2 cellular contexts compared by ENCODE assay signal in genomic region chr19:54630784-54631183, GRCh38.
TF ChIP-seq lines count a peak whose summit lies in the region.

No MANE protein-coding gene starts in this region.

TF ChIP-seq in GM12878, 131 proteins besides CTCF, POLR2A, EP300 and RAD21:
- TF ChIP-seq E2F8 (IDR thresholded peaks at IDR 0.05; ENCODE audit: low read depth, partially characterized antibody), result no peak
- 0 out of 2 replicates have a peak, but pooled peaks have one; percentile 27 for TF ChIP-seq PML (IDR thresholded peaks at IDR 0.05; ENCODE audit: low read length)
- TF ChIP-seq POLR2AphosphoS2 (IDR thresholded peaks at IDR 0.05; ENCODE audit: low read depth, low read length), result 0 out of 2 replicates have a peak, but pooled peaks have one; percentile 57
- no peak for TF ChIP-seq HCFC1 (IDR thresholded peaks at IDR 0.05; ENCODE audit: low read length)
- 0 out of 2 replicates have a peak, but pooled peaks have one; percentile 21 for TF ChIP-seq POLR2AphosphoS5 (IDR thresholded peaks at IDR 0.05; ENCODE audit: low read length)

TF ChIP-seq in WTC11, 78 proteins besides CTCF, POLR2A, EP300 and RAD21:
- TF ChIP-seq ELF4 (CRISPR knock-in tag; IDR thresholded peaks at IDR 0.05; ENCODE audit: low read depth), result no peak
- TF ChIP-seq TEAD1 (CRISPR knock-in tag; IDR thresholded peaks at IDR 0.05), result no peak
- TF ChIP-seq, protein P1, sequence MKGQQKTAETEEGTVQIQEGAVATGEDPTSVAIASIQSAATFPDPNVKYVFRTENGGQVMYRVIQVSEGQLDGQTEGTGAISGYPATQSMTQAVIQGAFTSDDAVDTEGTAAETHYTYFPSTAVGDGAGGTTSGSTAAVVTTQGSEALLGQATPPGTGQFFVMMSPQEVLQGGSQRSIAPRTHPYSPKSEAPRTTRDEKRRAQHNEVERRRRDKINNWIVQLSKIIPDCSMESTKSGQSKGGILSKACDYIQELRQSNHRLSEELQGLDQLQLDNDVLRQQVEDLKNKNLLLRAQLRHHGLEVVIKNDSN (CRISPR knock-in tag; IDR thresholded peaks at IDR 0.05), result no peak
- TF ChIP-seq ETV6 (CRISPR knock-in tag; IDR thresholded peaks at IDR 0.05), result no peak
- TF ChIP-seq, protein P2, sequence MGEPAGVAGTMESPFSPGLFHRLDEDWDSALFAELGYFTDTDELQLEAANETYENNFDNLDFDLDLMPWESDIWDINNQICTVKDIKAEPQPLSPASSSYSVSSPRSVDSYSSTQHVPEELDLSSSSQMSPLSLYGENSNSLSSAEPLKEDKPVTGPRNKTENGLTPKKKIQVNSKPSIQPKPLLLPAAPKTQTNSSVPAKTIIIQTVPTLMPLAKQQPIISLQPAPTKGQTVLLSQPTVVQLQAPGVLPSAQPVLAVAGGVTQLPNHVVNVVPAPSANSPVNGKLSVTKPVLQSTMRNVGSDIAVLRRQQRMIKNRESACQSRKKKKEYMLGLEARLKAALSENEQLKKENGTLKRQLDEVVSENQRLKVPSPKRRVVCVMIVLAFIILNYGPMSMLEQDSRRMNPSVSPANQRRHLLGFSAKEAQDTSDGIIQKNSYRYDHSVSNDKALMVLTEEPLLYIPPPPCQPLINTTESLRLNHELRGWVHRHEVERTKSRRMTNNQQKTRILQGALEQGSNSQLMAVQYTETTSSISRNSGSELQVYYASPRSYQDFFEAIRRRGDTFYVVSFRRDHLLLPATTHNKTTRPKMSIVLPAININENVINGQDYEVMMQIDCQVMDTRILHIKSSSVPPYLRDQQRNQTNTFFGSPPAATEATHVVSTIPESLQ (CRISPR knock-in tag; IDR thresholded peaks at IDR 0.05), result no peak
- no peak for TF ChIP-seq GRHL2 (CRISPR knock-in tag; IDR thresholded peaks at IDR 0.05; ENCODE audit: insufficient replicate concordance, severe bottlenecking)
- no peak for TF ChIP-seq ZNF281 (CRISPR knock-in tag; IDR thresholded peaks at IDR 0.05)
- TF ChIP-seq, protein P3, sequence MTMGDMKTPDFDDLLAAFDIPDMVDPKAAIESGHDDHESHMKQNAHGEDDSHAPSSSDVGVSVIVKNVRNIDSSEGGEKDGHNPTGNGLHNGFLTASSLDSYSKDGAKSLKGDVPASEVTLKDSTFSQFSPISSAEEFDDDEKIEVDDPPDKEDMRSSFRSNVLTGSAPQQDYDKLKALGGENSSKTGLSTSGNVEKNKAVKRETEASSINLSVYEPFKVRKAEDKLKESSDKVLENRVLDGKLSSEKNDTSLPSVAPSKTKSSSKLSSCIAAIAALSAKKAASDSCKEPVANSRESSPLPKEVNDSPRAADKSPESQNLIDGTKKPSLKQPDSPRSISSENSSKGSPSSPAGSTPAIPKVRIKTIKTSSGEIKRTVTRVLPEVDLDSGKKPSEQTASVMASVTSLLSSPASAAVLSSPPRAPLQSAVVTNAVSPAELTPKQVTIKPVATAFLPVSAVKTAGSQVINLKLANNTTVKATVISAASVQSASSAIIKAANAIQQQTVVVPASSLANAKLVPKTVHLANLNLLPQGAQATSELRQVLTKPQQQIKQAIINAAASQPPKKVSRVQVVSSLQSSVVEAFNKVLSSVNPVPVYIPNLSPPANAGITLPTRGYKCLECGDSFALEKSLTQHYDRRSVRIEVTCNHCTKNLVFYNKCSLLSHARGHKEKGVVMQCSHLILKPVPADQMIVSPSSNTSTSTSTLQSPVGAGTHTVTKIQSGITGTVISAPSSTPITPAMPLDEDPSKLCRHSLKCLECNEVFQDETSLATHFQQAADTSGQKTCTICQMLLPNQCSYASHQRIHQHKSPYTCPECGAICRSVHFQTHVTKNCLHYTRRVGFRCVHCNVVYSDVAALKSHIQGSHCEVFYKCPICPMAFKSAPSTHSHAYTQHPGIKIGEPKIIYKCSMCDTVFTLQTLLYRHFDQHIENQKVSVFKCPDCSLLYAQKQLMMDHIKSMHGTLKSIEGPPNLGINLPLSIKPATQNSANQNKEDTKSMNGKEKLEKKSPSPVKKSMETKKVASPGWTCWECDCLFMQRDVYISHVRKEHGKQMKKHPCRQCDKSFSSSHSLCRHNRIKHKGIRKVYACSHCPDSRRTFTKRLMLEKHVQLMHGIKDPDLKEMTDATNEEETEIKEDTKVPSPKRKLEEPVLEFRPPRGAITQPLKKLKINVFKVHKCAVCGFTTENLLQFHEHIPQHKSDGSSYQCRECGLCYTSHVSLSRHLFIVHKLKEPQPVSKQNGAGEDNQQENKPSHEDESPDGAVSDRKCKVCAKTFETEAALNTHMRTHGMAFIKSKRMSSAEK (CRISPR knock-in tag; IDR thresholded peaks at IDR 0.05; ENCODE audit: borderline replicate concordance), result no peak
- no peak for TF ChIP-seq TEAD4 (CRISPR knock-in tag; IDR thresholded peaks at IDR 0.05)
- no peak for TF ChIP-seq FOXP4 (CRISPR knock-in tag; IDR thresholded peaks at IDR 0.05)
